Comparison of ENCODE assay signal across 9 cellular contexts in the genomic region with DNA sequence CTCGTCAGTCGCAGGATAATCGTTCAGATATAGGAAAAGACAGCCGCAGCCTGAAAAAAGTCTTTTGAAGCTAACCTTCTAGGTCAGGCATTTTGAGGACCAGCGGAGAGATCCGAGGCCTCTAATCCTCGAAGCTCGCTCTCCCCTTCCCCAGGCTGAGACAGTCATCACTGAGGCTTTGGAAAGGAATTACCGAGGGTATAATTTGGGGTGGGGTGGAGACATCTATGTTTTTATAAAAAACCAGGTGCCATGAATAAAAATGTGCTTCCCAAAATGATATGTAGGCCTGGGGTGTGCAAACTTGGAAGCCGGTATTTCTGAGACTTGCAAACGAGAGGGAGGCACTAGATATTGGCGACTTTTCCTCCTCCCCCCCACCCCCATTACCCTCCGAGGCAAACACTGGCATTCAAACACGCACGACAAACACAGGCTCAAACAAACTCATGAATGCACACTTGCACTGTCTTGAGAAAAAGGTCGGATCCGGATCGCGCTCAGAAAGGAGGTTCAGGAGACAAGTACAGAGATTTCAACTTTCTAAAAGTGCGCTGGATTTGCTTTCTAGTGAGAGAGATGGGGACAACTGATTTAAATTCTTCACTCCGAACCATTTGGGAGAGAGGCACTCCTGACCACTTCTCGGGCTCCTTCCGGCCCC. TPM values are rescaled to one million over a fixed set of nuclear protein-coding genes. Genes with fewer than 3 reads are reported as not detected.
DNase-seq lines count a peak whose midpoint lies in the region; ATAC-seq, FAIRE-seq and TF ChIP-seq lines count a peak whose summit lies in the region.
"Had no signal": no experiment of that assay in that cellular context is flagged by ENCODE, and none has a peak within 500 bp of the region (broad histone marks: within the 10 kb centered on the region; RNA-seq: fewer than 3 reads in every experiment).

No MANE protein-coding gene starts in this region.

- 0 out of 2 replicates have a peak, but pooled peaks cover 11% of the 10 kb centered on the region for H3K79me2 ChIP-seq in PC-3 (ENCODE audit: low read length)

- no peaks in the 10 kb centered on the region for H3K9me3 ChIP-seq in CD4-positive, alpha-beta memory T cell (ENCODE audit: control insufficient read depth in 1 of 2, low read length in 2 of 2)
- H3K9me3 ChIP-seq in PC-3 (ENCODE audit: low read length), result no peaks in the 10 kb centered on the region
- no peaks in the 10 kb centered on the region for H3K9me3 ChIP-seq in esophagus squamous epithelium
- H3K9me3 ChIP-seq in pancreas, result no peaks in the 10 kb centered on the region
- no peaks in the 10 kb centered on the region for H3K9me3 ChIP-seq in A673 (ENCODE audit: low read depth, low read length, poor library complexity, severe bottlenecking)

- H3K36me3 ChIP-seq in CD4-positive, alpha-beta memory T cell (ENCODE audit: insufficient read depth, low read length), result no peaks in the 10 kb centered on the region
- H3K36me3 ChIP-seq in PC-3 (ENCODE audit: low read depth, low read length) (no peaks in the 10 kb centered on the region), esophagus squamous epithelium (no peaks in the 10 kb centered on the region), pancreas (no peaks in the 10 kb centered on the region), A673 (ENCODE audit: insufficient read depth, low read length, poor library complexity, severe bottlenecking) (no peaks in the 10 kb centered on the region)

- POLR2A ChIA-PET in CD4-positive, alpha-beta memory T cell (lab: Charles Lee; ENCODE audit: partially characterized antibody), result no interaction called here
- POLR2A ChIA-PET in PC-3 (lab: Charles Lee; ENCODE audit: unreplicated experiment), result no interaction called here
- POLR2A ChIA-PET in A673 (lab: Charles Lee; ENCODE audit: low non-redundant PET), result no interaction called here

- H3K9me3 Mint-ChIP-seq in CD4-positive, alpha-beta memory T cell, result peaks cover 0 to 7% (median 2%) of the 10 kb centered on the region in 8 donors

- no peaks in the 10 kb centered on the region for H3F3A ChIP-seq in PC-3 (ENCODE audit: low read length, unreplicated experiment)

- no peak for TF ChIP-seq POLR2A in esophagus squamous epithelium (IDR thresholded peaks at IDR 0.05)

- peak overlapping the region in 1 of 2 donors; percentile 18 for H3K4me3 ChIP-seq in CD4-positive, alpha-beta memory T cell (ENCODE audit: low read length in 2 of 2)
- H3K4me3 ChIP-seq in PC-3 (ENCODE audit: low read length) (peak overlapping the region; percentile 81), esophagus squamous epithelium (peak overlapping the region in 3 of 4 donors; percentile 53 to 76 (median 53)), pancreas (peak overlapping the region in 3 of 4 donors; percentile 21 to 63 (median 53)), A673 (ENCODE audit: low read depth, low read length, poor library complexity, severe bottlenecking) (no peak overlapping the region)

- H3K4me1 Mint-ChIP-seq in CD4-positive, alpha-beta memory T cell, result peaks cover 7 to 34% (median 23%) of the 10 kb centered on the region in 4 donors

- peaks cover 12% of the 10 kb centered on the region for H3K4me1 ChIP-seq in CD4-positive, alpha-beta memory T cell (ENCODE audit: insufficient read depth, low read length)
- H3K4me1 ChIP-seq in PC-3 (ENCODE audit: insufficient read depth, low read length) (peaks cover 3% of the 10 kb centered on the region), esophagus squamous epithelium (peaks cover 7 to 44% (median 12%) of the 10 kb centered on the region in 3 donors), pancreas (no peaks in the 10 kb centered on the region), A673 (ENCODE audit: insufficient read depth, low read length, poor library complexity, severe bottlenecking) (no peaks in the 10 kb centered on the region)

- no peak overlapping the region for H3K27ac ChIP-seq in CD4-positive, alpha-beta memory T cell (ENCODE audit: low read depth, low read length)
- H3K27ac ChIP-seq in PC-3 (ENCODE audit: low read length), result no peak overlapping the region
- no peak overlapping the region for H3K27ac ChIP-seq in esophagus squamous epithelium
- no peak overlapping the region for H3K27ac ChIP-seq in pancreas
- H3K27ac ChIP-seq in A673 (ENCODE audit: low read depth, low read length, poor library complexity, severe bottlenecking), result no peak overlapping the region

- no peak for TF ChIP-seq CTCF in PC-3 (conservative IDR thresholded peaks at IDR 0.05; ENCODE audit: low read depth, low read length)
- no peak for TF ChIP-seq CTCF in esophagus squamous epithelium (IDR thresholded peaks at IDR 0.05)
- no peak for TF ChIP-seq CTCF in pancreas (IDR thresholded peaks at IDR 0.05)
- TF ChIP-seq CTCF in A673 (conservative IDR thresholded peaks at IDR 0.05; ENCODE audit: low read depth, low read length), result no peak

- ATAC-seq in PC-3 (no peak), pancreas (no peak)

- intact Hi-C loops in CD4-positive, alpha-beta memory T cell (cut with micrococcal nuclease), result no loop called here
- intact Hi-C loops in PC-3 (cut with micrococcal nuclease) (no loop called here), esophagus squamous epithelium (cut with DNase I) (no loop called here), pancreas (cut with DNase I) (no loop called here), A673 (cut with micrococcal nuclease; ENCODE audit: unreplicated experiment) (no loop called here)

- H3K27me3 ChIP-seq in CD4-positive, alpha-beta memory T cell (ENCODE audit: insufficient read depth, low read length), result peaks cover 51% of the 10 kb centered on the region
- H3K27me3 ChIP-seq in PC-3 (ENCODE audit: low read length) (peaks cover 29% of the 10 kb centered on the region), esophagus squamous epithelium (peaks cover 26 to 100% (median 44%) of the 10 kb centered on the region in 4 donors), pancreas (peaks cover 0 to 51% (median 10%) of the 10 kb centered on the region in 4 donors), A673 (replicated peaks; ENCODE audit: insufficient read depth, low read depth, low read length, poor library complexity) (peaks cover 99% of the 10 kb centered on the region)

- no peaks in the 10 kb centered on the region for H3K36me3 Mint-ChIP-seq in CD4-positive, alpha-beta memory T cell

- peaks cover 67 to 76% of the 10 kb centered on the region in 2 donors for H3K27me3 Mint-ChIP-seq in CD4-positive, alpha-beta memory T cell

- no peak overlapping the region for H3K9ac ChIP-seq in PC-3 (ENCODE audit: low read length)

- CTCF ChIA-PET in CD4-positive, alpha-beta memory T cell (lab: Charles Lee; ENCODE audit: partially characterized antibody), result no interaction called here
- CTCF ChIA-PET in PC-3 (lab: Charles Lee) (no interaction called here), A673 (lab: Charles Lee) (no interaction called here)

- no TSS peak for BruUV-seq in PC-3 (replicated peaks; lab: Mats Ljungman, UMichigan)
- BruUV-seq in A673 (replicated peaks; lab: Mats Ljungman, UMichigan), result no TSS peak

- peak overlapping the region; percentile 61 to 89 (median 78) for H3K4me3 Mint-ChIP-seq in CD4-positive, alpha-beta memory T cell

- H3K27ac Mint-ChIP-seq in CD4-positive, alpha-beta memory T cell, result peak overlapping the region in 1 of 7 donors; percentile 30

- no peak for FAIRE-seq in pancreas (lab: Jason Lieb, UNC)

- peak overlapping the region; percentile 94 for H3K4me2 ChIP-seq in PC-3 (ENCODE audit: low read length)

- 22 to 26% methylated on average over 22 to 23 of the region's 23 CpGs for WGBS in esophagus squamous epithelium, 2 donors
- WGBS in pancreas, 2 donors, result 8 to 9% methylated on average over 23 of the region's 23 CpGs

- H4K20me1 ChIP-seq in PC-3 (ENCODE audit: low read length), result no peaks in the 10 kb centered on the region

- no peaks in the 10 kb centered on the region for H3K9me2 ChIP-seq in PC-3 (replicated peaks; ENCODE audit: low read length)

- H2AFZ ChIP-seq in PC-3 (ENCODE audit: low read length), result peak overlapping the region; percentile 98

- no peak for DNase-seq in CD4-positive, alpha-beta memory T cell
- DNase-seq in PC-3 (no peak), esophagus squamous epithelium (lab: John Stamatoyannopoulos, UW) (no peak), pancreas (no peak), GM03348 (ENCODE audit: low spot score) (no peak), AG08396 (ENCODE audit: low spot score) (no peak), A673 (ENCODE audit: low spot score) (no peak), A172 (ENCODE audit: low spot score) (no peak)
- DNase-seq: activated gamma-delta T cell treated with Interleukin-2 at 50 U/mL for 16 hours had no signal

RNA-seq across cellular contexts. Expression of gene MSX2, which starts 0.9 kb away (rescaled TPM):
- total RNA-seq in CD4-positive, alpha-beta memory T cell, result under 1 TPM in 1 of 2 experiments, not detected in 1; 0.30 TPM
- not detected for polyA plus RNA-seq in CD4-positive, alpha-beta memory T cell
- total RNA-seq in PC-3 (2014; rRNA removed) (4.1 and 4.9 TPM in 2 replicates), esophagus squamous epithelium (1 to 10 TPM in 2 of 4 donors, under 1 TPM in 1, not detected in 1; 0.19 to 2.5 (median 1.6) TPM), pancreas (under 1 TPM; 0.23 to 0.55 (median 0.38) TPM), A673 (2021) (not detected in 2 replicates)
- polyA plus RNA-seq in pancreas, result under 1 TPM; 0.27 to 0.47 TPM
- 0.36 TPM in 1 of 2 replicates, not detected in the other for total RNA-seq in A172 (2014; rRNA removed; shearing (Covaris generic))
